10 cellular contexts compared by ENCODE assay signal in genomic region chr12:127041985-127042625, GRCh38.
A peak's percentile ranks its signal among the peaks of the same experiment; 100 is the strongest.
DNase-seq lines count a peak whose midpoint lies in the region; ATAC-seq lines count a peak whose summit lies in the region.
"Had no signal": no experiment of that assay in that cellular context is flagged by ENCODE, and none has a peak within 500 bp of the region (broad histone marks: within the 10 kb centered on the region; RNA-seq: fewer than 3 reads in every experiment).

No MANE protein-coding gene starts in this region.

- H3K27me3 Mint-ChIP-seq in activated CD4-positive, alpha-beta memory T cell treated with anti-CD3 and anti-CD28 coated beads, Interleukin-2, amount 10 ng/mL, durations not matched to agents 7 days and 5 days, result no peaks in the 10 kb centered on the region

- no peaks in the 10 kb centered on the region for H3K9me3 Mint-ChIP-seq in activated CD4-positive, alpha-beta memory T cell treated with anti-CD3 and anti-CD28 coated beads, Interleukin-2, amount 10 ng/mL, durations not matched to agents 7 days and 5 days

- POLR2A ChIA-PET in activated CD4-positive, alpha-beta memory T cell treated with anti-CD3 and anti-CD28 coated beads, Interleukin-2, amount 10 ng/mL, durations not matched to agents 7 days and 5 days (lab: Charles Lee), result no interaction called here

- ATAC-seq in GM19025 (IDR thresholded peaks at IDR 0.05; ENCODE audit: low read depth, unreplicated experiment), result peak; percentile 79
- peak; percentile 95 for ATAC-seq in HG02571 (IDR thresholded peaks at IDR 0.05; ENCODE audit: unreplicated experiment)
- ATAC-seq in HG03442 (IDR thresholded peaks at IDR 0.05; ENCODE audit: unreplicated experiment), result peak; percentile 93

- peak; percentile 12 for DNase-seq in renal cortical epithelial cell (ENCODE audit: low read depth)
- DNase-seq in EL, result no peak
- no peak for DNase-seq in activated CD4-positive, alpha-beta memory T cell treated with anti-CD3 and anti-CD28 coated beads, Interleukin-2, amount 10 ng/mL, durations not matched to agents 7 days and 5 days
- DNase-seq in NCI-H2171 treated with DMSO at 0.1 percent for 48 hours (lab: John Stamatoyannopoulos, UW), result no peak
- DNase-seq: activated gamma-delta T cell, dorsolateral prefrontal cortex, NCI-H510A had no signal

- H3K27ac Mint-ChIP-seq in activated CD4-positive, alpha-beta memory T cell treated with anti-CD3 and anti-CD28 coated beads, Interleukin-2, amount 10 ng/mL, durations not matched to agents 7 days and 5 days, result no peak overlapping the region

- CTCF ChIA-PET in activated CD4-positive, alpha-beta memory T cell treated with anti-CD3 and anti-CD28 coated beads, Interleukin-2, amount 10 ng/mL, durations not matched to agents 7 days and 5 days (lab: Charles Lee), result no interaction called here

- no peak overlapping the region for H3K4me3 Mint-ChIP-seq in activated CD4-positive, alpha-beta memory T cell treated with anti-CD3 and anti-CD28 coated beads, Interleukin-2, amount 10 ng/mL, durations not matched to agents 7 days and 5 days

- no peaks in the 10 kb centered on the region for H3K36me3 Mint-ChIP-seq in activated CD4-positive, alpha-beta memory T cell treated with anti-CD3 and anti-CD28 coated beads, Interleukin-2, amount 10 ng/mL, durations not matched to agents 7 days and 5 days (ENCODE audit: low read depth)

- H3K4me1 Mint-ChIP-seq in activated CD4-positive, alpha-beta memory T cell treated with anti-CD3 and anti-CD28 coated beads, Interleukin-2, amount 10 ng/mL, durations not matched to agents 7 days and 5 days, result no peaks in the 10 kb centered on the region
